In genomic region chr19:38248421-38248820, GRCh38 we compare ENCODE assay signal across 24 cellular contexts. TPM values are rescaled to one million over a fixed set of nuclear protein-coding genes. Genes with fewer than 3 reads are reported as not detected.
DNase-seq lines count a peak whose midpoint lies in the region; ATAC-seq and TF ChIP-seq lines count a peak whose summit lies in the region.
"Had no signal": no experiment of that assay in that cellular context is flagged by ENCODE, and none has a peak within 500 bp of the region (broad histone marks: within the 10 kb centered on the region; RNA-seq: fewer than 3 reads in every experiment).

No MANE protein-coding gene starts in this region.

- no peak for DNase-seq in left ventricle myocardium inferior
- no peak for DNase-seq in left cardiac atrium
- no peak for DNase-seq in hepatocyte (ENCODE audit: low spot score)
- DNase-seq in gastrocnemius medialis = no peak
- DNase-seq in uterus = no peak
- no peak for DNase-seq in HFFc6
- DNase-seq in activated CD4-positive, alpha-beta T cell treated with anti-CD3 and anti-CD28 coated beads for 4 hours = no peak
- no peak for DNase-seq in pons (ENCODE audit: low spot score)
- DNase-seq: activated CD4-positive, alpha-beta T cell treated with anti-CD3 and anti-CD28 coated beads, Interleukin-2, amount 50 U/mL, for 1 hour; activated CD8-positive, alpha-beta memory T cell treated with anti-CD3 and anti-CD28 coated beads, Interleukin-2, amount 10 ng/mL, durations not matched to agents 7 days and 5 days; activated naive CD4-positive, alpha-beta T cell treated with anti-CD3 and anti-CD28 coated beads, Interleukin-2, amount 50 U/mL, for 16 hours; AML-193; CD4-positive, alpha-beta memory T cell; foreskin fibroblast; lower lobe of right lung; NCI-H187; NCI-H526; stimulated activated CD4-positive, alpha-beta T cell treated with anti-CD3 and anti-CD28 coated beads, Interleukin-4, amount 100 ng/mL, for 24 hours; stimulated activated naive CD4-positive, alpha-beta T cell treated with Interleukin-2 at 50 U/mL for 16 hours had no signal

- H3K27me3 Mint-ChIP-seq in HFFc6 (ENCODE audit: insufficient read depth) = peaks cover 2% of the 10 kb centered on the region
- H3K27me3 Mint-ChIP-seq: activated CD8-positive, alpha-beta memory T cell treated with anti-CD3 and anti-CD28 coated beads, Interleukin-2, amount 10 ng/mL, durations not matched to agents 7 days and 5 days had no signal

- in situ Hi-C loops in gastrocnemius medialis (cut with MboI; ENCODE audit: low sequenced_read_pairs in 4 of 4) = loop anchor here in 1 of 4 donors (25.0 kb wide), 1 partner anchor 361 kb away; no protein-coding TSS in a partner anchor

- H3K79me2 ChIP-seq in hepatocyte = peaks cover 3% of the 10 kb centered on the region

- TF ChIP-seq POLR2A in gastrocnemius medialis (IDR thresholded peaks at IDR 0.05) = no peak
- no peak for TF ChIP-seq POLR2A in uterus (IDR thresholded peaks at IDR 0.05)

- H3K9me2 ChIP-seq in hepatocyte (replicated peaks; ENCODE audit: insufficient read depth) = no peaks in the 10 kb centered on the region

- no peak overlapping the region for H3K4me2 ChIP-seq in hepatocyte

- H3K4me3 ChIP-seq in left ventricle myocardium inferior (no peak overlapping the region), hepatocyte (no peak overlapping the region), gastrocnemius medialis (no peak overlapping the region), uterus (no peak overlapping the region)
- H3K4me3 ChIP-seq: lower lobe of right lung had no signal

- H3K36me3 ChIP-seq in left ventricle myocardium inferior (no peaks in the 10 kb centered on the region), hepatocyte (replicated peaks; ENCODE audit: insufficient read depth, low read depth) (no peaks in the 10 kb centered on the region), gastrocnemius medialis (no peaks in the 10 kb centered on the region), uterus (no peaks in the 10 kb centered on the region)
- H3K36me3 ChIP-seq: lower lobe of right lung had no signal

- no peak for TF ChIP-seq CTCF in left ventricle myocardium inferior (IDR thresholded peaks at IDR 0.05; ENCODE audit: borderline replicate concordance)
- TF ChIP-seq CTCF in hepatocyte (IDR thresholded peaks at IDR 0.05; ENCODE audit: poor library complexity) = no peak
- TF ChIP-seq CTCF in gastrocnemius medialis (IDR thresholded peaks at IDR 0.05 in 4 of 5, conservative IDR thresholded peaks at IDR 0.05 in 1 of 5) = no peak
- no peak for TF ChIP-seq CTCF in uterus (IDR thresholded peaks at IDR 0.05)
- no peak for TF ChIP-seq CTCF in HFFc6 (IDR thresholded peaks at IDR 0.05)

- ATAC-seq in left cardiac atrium (no peak), gastrocnemius medialis (no peak)
- ATAC-seq: activated CD8-positive, alpha-beta memory T cell treated with anti-CD3 and anti-CD28 coated beads, Interleukin-2, amount 10 ng/mL, durations not matched to agents 7 days and 5 days; HCT116; lower lobe of right lung had no signal

- H3K27ac Mint-ChIP-seq in HFFc6 = no peak overlapping the region
- H3K27ac Mint-ChIP-seq: activated CD8-positive, alpha-beta memory T cell treated with anti-CD3 and anti-CD28 coated beads, Interleukin-2, amount 10 ng/mL, durations not matched to agents 7 days and 5 days; CD4-positive, alpha-beta memory T cell had no signal

- H3K27me3 ChIP-seq in left ventricle myocardium inferior (ENCODE audit: low read depth) (no peaks in the 10 kb centered on the region), hepatocyte (no peaks in the 10 kb centered on the region), gastrocnemius medialis (peaks cover 0 to 6% (median 5%) of the 10 kb centered on the region in 3 donors), uterus (no peaks in the 10 kb centered on the region)

- peaks cover 38% of the 10 kb centered on the region for H3K4me1 Mint-ChIP-seq in HFFc6 (ENCODE audit: low read depth)

- H3K9me3 ChIP-seq in left ventricle myocardium inferior (replicated peaks) = no peaks in the 10 kb centered on the region
- no peaks in the 10 kb centered on the region for H3K9me3 ChIP-seq in hepatocyte (ENCODE audit: low read depth)
- no peaks in the 10 kb centered on the region for H3K9me3 ChIP-seq in gastrocnemius medialis
- H3K9me3 ChIP-seq in uterus = no peaks in the 10 kb centered on the region
- H3K9me3 ChIP-seq: lower lobe of right lung had no signal

- no peaks in the 10 kb centered on the region for H4K20me1 ChIP-seq in hepatocyte (ENCODE audit: insufficient read depth, poor library complexity, severe bottlenecking)

- no peak overlapping the region for H2AFZ ChIP-seq in hepatocyte

- H3K4me1 ChIP-seq in left ventricle myocardium inferior (peaks cover 92% of the 10 kb centered on the region), hepatocyte (ENCODE audit: insufficient read depth) (peaks cover 39% of the 10 kb centered on the region), gastrocnemius medialis (peaks cover 3 to 6% of the 10 kb centered on the region in 2 donors), uterus (peaks cover 0 to 7% of the 10 kb centered on the region in 2 donors)

- no peaks in the 10 kb centered on the region for H3K36me3 Mint-ChIP-seq in HFFc6 (ENCODE audit: low read depth)
- H3K36me3 Mint-ChIP-seq: activated CD8-positive, alpha-beta memory T cell treated with anti-CD3 and anti-CD28 coated beads, Interleukin-2, amount 10 ng/mL, durations not matched to agents 7 days and 5 days; CD4-positive, alpha-beta memory T cell had no signal

- peak overlapping the region; percentile 95 for H3K27ac ChIP-seq in left ventricle myocardium inferior (replicated peaks)
- peak overlapping the region; percentile 69 for H3K27ac ChIP-seq in hepatocyte
- H3K27ac ChIP-seq in gastrocnemius medialis = peak overlapping the region; percentile 10 to 89 (median 88)
- peak overlapping the region; percentile 7 to 92 for H3K27ac ChIP-seq in uterus
- H3K27ac ChIP-seq: HL-60, lower lobe of right lung, VCaP had no signal

- intact Hi-C loops in left ventricle myocardium inferior (cut with micrococcal nuclease) (no loop called here), left cardiac atrium (cut with DNase I) (no loop called here), gastrocnemius medialis (cut with DNase I; ENCODE audit: low total_unique reads) (loop anchor here (10.0 kb wide), 1 partner anchor 344 kb away; the partner anchor contains the start of genes SIPA1L3 and WDR87), uterus (cut with DNase I; ENCODE audit: low total_unique reads) (no loop called here)

- H3K9me3 Mint-ChIP-seq in HFFc6 = no peaks in the 10 kb centered on the region
- H3K9me3 Mint-ChIP-seq: neural crest cell had no signal

- WGBS in hepatocyte (ENCODE audit: low lambda C conversion rate, missing lambda C conversion rate) = 80% methylated on average over 7 of the region's 7 CpGs

- H3K4me3 Mint-ChIP-seq in HFFc6 = no peak overlapping the region
- H3K4me3 Mint-ChIP-seq: activated CD8-positive, alpha-beta memory T cell treated with anti-CD3 and anti-CD28 coated beads, Interleukin-2, amount 10 ng/mL, durations not matched to agents 7 days and 5 days; CD4-positive, alpha-beta memory T cell; neural crest cell had no signal

RNA-seq across cellular contexts. Expression of gene PPP1R14A, which starts 7.8 kb away (rescaled TPM):
- total RNA-seq in left ventricle myocardium inferior (33.3 TPM), left cardiac atrium (10 to 100 TPM; 34.4 to 67.0 TPM), hepatocyte (13.0 and 15.1 TPM in 2 replicates), gastrocnemius medialis (10 to 100 TPM in 1 of 4 donors, 1 to 10 TPM in 3; 1.3 to 48.8 (median 7.1) TPM), uterus (100 to 1,000 TPM in 3 of 4 donors, 1 to 10 TPM in 1; 9.3 to 225 (median 172) TPM)
- polyA plus RNA-seq in hepatocyte = 50.5 and 56.9 TPM in 2 replicates
- total RNA-seq in HFFc6 (2021; fragmentation: NEBNext Ultra II Directional; extraction: Animal tissue kit (Norgen Biotek cat#: 25700)) = under 1 TPM in 2 of 6 experiments, not detected in 4; 0.35 to 0.81 TPM
- total RNA-seq: activated CD8-positive, alpha-beta memory T cell treated with anti-CD3 and anti-CD28 coated beads, Interleukin-2, amount 10 ng/mL, durations not matched to agents 7 days and 5 days; CD4-positive, alpha-beta memory T cell; LHCN-M2 had no signal
- polyA plus RNA-seq: CD4-positive, alpha-beta memory T cell had no signal

RNA-seq across cellular contexts. Expression of gene SPINT2, which starts 16.0 kb away (rescaled TPM):
- total RNA-seq in left ventricle myocardium inferior = 6.8 TPM
- total RNA-seq in left cardiac atrium = 10 to 100 TPM in 1 of 2 donors, 1 to 10 TPM in 1; 8.6 to 13.6 TPM
- total RNA-seq in hepatocyte = 508 and 590 TPM in 2 replicates
- polyA plus RNA-seq in hepatocyte = 834 and 885 TPM in 2 replicates
- total RNA-seq in gastrocnemius medialis = 1 to 10 TPM in 3 of 4 donors, under 1 TPM in 1; 0.26 to 4.0 (median 1.6) TPM
- 10 to 100 TPM; 11.8 to 72.8 (median 29.4) TPM for total RNA-seq in uterus
- total RNA-seq in HFFc6 (2021; fragmentation: NEBNext Ultra II Directional; extraction: Animal tissue kit (Norgen Biotek cat#: 25700)) = 1 to 10 TPM in 3 of 6 experiments, under 1 TPM in 3; 0.76 to 4.1 (median 0.98) TPM

RNA-seq across cellular contexts. Expression of gene DPF1, which starts 24.4 kb away (rescaled TPM):
- total RNA-seq in left ventricle myocardium inferior (0.49 TPM), left cardiac atrium (under 1 TPM in 1 of 2 donors, not detected in 1; 0.26 TPM), hepatocyte (1.2 and 2.1 TPM in 2 replicates), gastrocnemius medialis (not detected), uterus (1 to 10 TPM in 1 of 4 donors, under 1 TPM in 1, not detected in 2; 0.85 to 4.2 TPM)
- 2.0 and 2.7 TPM in 2 replicates for polyA plus RNA-seq in hepatocyte
- total RNA-seq in HFFc6 (2021; fragmentation: NEBNext Ultra II Directional; extraction: Animal tissue kit (Norgen Biotek cat#: 25700)) = 1 to 10 TPM; 3.3 to 6.6 (median 5.7) TPM
- total RNA-seq: CD4-positive, alpha-beta memory T cell; lower lobe of right lung had no signal
- polyA plus RNA-seq: CD4-positive, alpha-beta memory T cell had no signal

RNA-seq across cellular contexts. Expression of gene C19orf33, which starts 55.6 kb away (rescaled TPM):
- total RNA-seq in left ventricle myocardium inferior = 1.6 TPM
- 1 to 10 TPM; 2.1 to 5.9 TPM for total RNA-seq in left cardiac atrium
- 126 and 153 TPM in 2 replicates for total RNA-seq in hepatocyte
- 118 and 123 TPM in 2 replicates for polyA plus RNA-seq in hepatocyte
- total RNA-seq in gastrocnemius medialis = 1 to 10 TPM in 2 of 4 donors, not detected in 2; 5.8 to 7.0 TPM
- 10 to 100 TPM in 1 of 4 donors, 1 to 10 TPM in 2, not detected in 1; 2.9 to 15.3 (median 4.1) TPM for total RNA-seq in uterus
- total RNA-seq in HFFc6 (2021; fragmentation: NEBNext Ultra II Directional; extraction: Animal tissue kit (Norgen Biotek cat#: 25700)) = not detected
- total RNA-seq: activated CD8-positive, alpha-beta memory T cell treated with anti-CD3 and anti-CD28 coated beads, Interleukin-2, amount 10 ng/mL, durations not matched to agents 7 days and 5 days; CD4-positive, alpha-beta memory T cell; LHCN-M2; neural crest cell had no signal
- polyA plus RNA-seq: CD4-positive, alpha-beta memory T cell had no signal
